In genomic region chr19:18898081-18898532, GRCh38 we compare ENCODE assay signal across 2 cellular contexts.
TF ChIP-seq lines count a peak whose summit lies in the region.

No MANE protein-coding gene starts in this region.

TF ChIP-seq in K562, 482 proteins besides CTCF, POLR2A, EP300 and RAD21 (continues in another document):
- TF ChIP-seq MYNN (IDR thresholded peaks at IDR 0.05) (no peak), MYNN (CRISPR knock-in tag; IDR thresholded peaks at IDR 0.05) (no peak), ZNF408 (CRISPR knock-in tag; IDR thresholded peaks at IDR 0.05; ENCODE audit: low read depth) (no peak), MECOM (CRISPR knock-in tag; IDR thresholded peaks at IDR 0.05) (no peak), PTRF (tag; IDR thresholded peaks at IDR 0.05) (no peak), C11orf30 (IDR thresholded peaks at IDR 0.05; ENCODE audit: low read depth) (no peak), GATAD2A (IDR thresholded peaks at IDR 0.05) (no peak), THAP12 (CRISPR knock-in tag; IDR thresholded peaks at IDR 0.05) (no peak), ZSCAN32 (CRISPR knock-in tag; IDR thresholded peaks at IDR 0.05) (no peak), BACH1 (tag; IDR thresholded peaks at IDR 0.05) (no peak), FOXJ3 (CRISPR knock-in tag; IDR thresholded peaks at IDR 0.05) (no peak), CSDE1 (IDR thresholded peaks at IDR 0.05) (no peak), ZBTB7A (IDR thresholded peaks at IDR 0.05; ENCODE audit: borderline replicate concordance, control insufficient read depth, low read depth, low read length) (peak; percentile 56; the same call in 1 of the 2 replicates), PTBP1 (IDR thresholded peaks at IDR 0.05; ENCODE audit: low read depth, low read length) (no peak), MCM3 (IDR thresholded peaks at IDR 0.05) (no peak), EGR1 (conservative IDR thresholded peaks at IDR 0.05) (peak; percentile 67), MEF2A (IDR thresholded peaks at IDR 0.05; ENCODE audit: control insufficient read depth, low read depth, low read length) (no peak), TRIM28 (IDR thresholded peaks at IDR 0.05) (no peak), TCF7L2 (IDR thresholded peaks at IDR 0.05; ENCODE audit: low read depth, low read length) (no peak), MTF1 (CRISPR knock-in tag; IDR thresholded peaks at IDR 0.05; ENCODE audit: borderline replicate concordance) (no peak), RFX1 (IDR thresholded peaks at IDR 0.05) (peak; percentile 86), THRAP3 (IDR thresholded peaks at IDR 0.05; ENCODE audit: borderline replicate concordance) (no peak), ZNF778 (CRISPR knock-in tag; IDR thresholded peaks at IDR 0.05) (no peak), POLR2H (tag; IDR thresholded peaks at IDR 0.05; ENCODE audit: low read depth) (no peak), CBX3 (IDR thresholded peaks at IDR 0.05; ENCODE audit: borderline replicate concordance in 1 of 2, low read length in 2 of 2) (no peak), ELF4 (CRISPR knock-in tag; IDR thresholded peaks at IDR 0.05) (no peak), RCOR1 (IDR thresholded peaks at IDR 0.05; ENCODE audit: borderline replicate concordance in 1 of 2, low read depth in 2 of 2, low read length in 2 of 2) (no peak), ZFX (CRISPR knock-in tag; IDR thresholded peaks at IDR 0.05) (peak; percentile 71), DMBX1 (CRISPR knock-in tag; IDR thresholded peaks at IDR 0.05; ENCODE audit: borderline replicate concordance) (no peak), GMEB1 (CRISPR knock-in tag; IDR thresholded peaks at IDR 0.05) (no peak), LEF1 (IDR thresholded peaks at IDR 0.05) (no peak), PHF20 (IDR thresholded peaks at IDR 0.05; ENCODE audit: partially characterized antibody) (no peak), E2F4 (CRISPR knock-in tag; IDR thresholded peaks at IDR 0.05; ENCODE audit: low read depth) (0 out of 2 replicates have a peak, but pooled peaks have one; percentile 63), ZNF324 (CRISPR knock-in tag; IDR thresholded peaks at IDR 0.05) (no peak), NCOA6 (IDR thresholded peaks at IDR 0.05) (no peak), DDX20 (tag; IDR thresholded peaks at IDR 0.05; ENCODE audit: low read depth) (no peak), SP1 (CRISPR knock-in tag; IDR thresholded peaks at IDR 0.05) (0 out of 2 replicates have a peak, but pooled peaks have one; percentile 19), JUNB (CRISPR knock-in tag; conservative IDR thresholded peaks at IDR 0.05) (no peak)
- TF ChIP-seq, protein P1, sequence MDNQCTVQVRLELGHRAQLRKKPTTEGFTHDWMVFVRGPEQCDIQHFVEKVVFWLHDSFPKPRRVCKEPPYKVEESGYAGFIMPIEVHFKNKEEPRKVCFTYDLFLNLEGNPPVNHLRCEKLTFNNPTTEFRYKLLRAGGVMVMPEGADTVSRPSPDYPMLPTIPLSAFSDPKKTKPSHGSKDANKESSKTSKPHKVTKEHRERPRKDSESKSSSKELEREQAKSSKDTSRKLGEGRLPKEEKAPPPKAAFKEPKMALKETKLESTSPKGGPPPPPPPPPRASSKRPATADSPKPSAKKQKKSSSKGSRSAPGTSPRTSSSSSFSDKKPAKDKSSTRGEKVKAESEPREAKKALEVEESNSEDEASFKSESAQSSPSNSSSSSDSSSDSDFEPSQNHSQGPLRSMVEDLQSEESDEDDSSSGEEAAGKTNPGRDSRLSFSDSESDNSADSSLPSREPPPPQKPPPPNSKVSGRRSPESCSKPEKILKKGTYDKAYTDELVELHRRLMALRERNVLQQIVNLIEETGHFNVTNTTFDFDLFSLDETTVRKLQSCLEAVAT (IDR thresholded peaks at IDR 0.05) = no peak

TF ChIP-seq in HEK293T, 16 proteins besides CTCF, POLR2A, EP300 and RAD21:
- no peak for TF ChIP-seq L3MBTL2 (conservative IDR thresholded peaks at IDR 0.05)
- no peak for TF ChIP-seq LEF1 (IDR thresholded peaks at IDR 0.05; ENCODE audit: borderline replicate concordance)
- no peak for TF ChIP-seq SP1 (IDR thresholded peaks at IDR 0.05)
- no peak for TF ChIP-seq ZNF384 (IDR thresholded peaks at IDR 0.05)
- TF ChIP-seq TARDBP (IDR thresholded peaks at IDR 0.05) = no peak
- TF ChIP-seq SUZ12 (IDR thresholded peaks at IDR 0.05) = no peak
- no peak for TF ChIP-seq FOXK2 (IDR thresholded peaks at IDR 0.05)
- TF ChIP-seq BHLHE40 (IDR thresholded peaks at IDR 0.05; ENCODE audit: borderline replicate concordance) = no peak
- TF ChIP-seq FOXM1 (IDR thresholded peaks at IDR 0.05; ENCODE audit: borderline replicate concordance) = no peak
- TF ChIP-seq CTBP1 (IDR thresholded peaks at IDR 0.05; ENCODE audit: borderline replicate concordance) = no peak
- no peak for TF ChIP-seq FOXA1 (IDR thresholded peaks at IDR 0.05)
- TF ChIP-seq, protein P2, sequence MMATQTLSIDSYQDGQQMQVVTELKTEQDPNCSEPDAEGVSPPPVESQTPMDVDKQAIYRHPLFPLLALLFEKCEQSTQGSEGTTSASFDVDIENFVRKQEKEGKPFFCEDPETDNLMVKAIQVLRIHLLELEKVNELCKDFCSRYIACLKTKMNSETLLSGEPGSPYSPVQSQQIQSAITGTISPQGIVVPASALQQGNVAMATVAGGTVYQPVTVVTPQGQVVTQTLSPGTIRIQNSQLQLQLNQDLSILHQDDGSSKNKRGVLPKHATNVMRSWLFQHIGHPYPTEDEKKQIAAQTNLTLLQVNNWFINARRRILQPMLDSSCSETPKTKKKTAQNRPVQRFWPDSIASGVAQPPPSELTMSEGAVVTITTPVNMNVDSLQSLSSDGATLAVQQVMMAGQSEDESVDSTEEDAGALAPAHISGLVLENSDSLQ (IDR thresholded peaks at IDR 0.05) = no peak
- TF ChIP-seq NFRKB (IDR thresholded peaks at IDR 0.05) = no peak
- no peak for TF ChIP-seq ARNT (IDR thresholded peaks at IDR 0.05)
- no peak for TF ChIP-seq HDGF (IDR thresholded peaks at IDR 0.05; ENCODE audit: borderline replicate concordance)
- no peak for TF ChIP-seq ELF4 (IDR thresholded peaks at IDR 0.05)
TF ChIP-seq in HEK293T: peak in this region for 0.
